8 cellular contexts compared by ENCODE assay signal in the genomic region with DNA sequence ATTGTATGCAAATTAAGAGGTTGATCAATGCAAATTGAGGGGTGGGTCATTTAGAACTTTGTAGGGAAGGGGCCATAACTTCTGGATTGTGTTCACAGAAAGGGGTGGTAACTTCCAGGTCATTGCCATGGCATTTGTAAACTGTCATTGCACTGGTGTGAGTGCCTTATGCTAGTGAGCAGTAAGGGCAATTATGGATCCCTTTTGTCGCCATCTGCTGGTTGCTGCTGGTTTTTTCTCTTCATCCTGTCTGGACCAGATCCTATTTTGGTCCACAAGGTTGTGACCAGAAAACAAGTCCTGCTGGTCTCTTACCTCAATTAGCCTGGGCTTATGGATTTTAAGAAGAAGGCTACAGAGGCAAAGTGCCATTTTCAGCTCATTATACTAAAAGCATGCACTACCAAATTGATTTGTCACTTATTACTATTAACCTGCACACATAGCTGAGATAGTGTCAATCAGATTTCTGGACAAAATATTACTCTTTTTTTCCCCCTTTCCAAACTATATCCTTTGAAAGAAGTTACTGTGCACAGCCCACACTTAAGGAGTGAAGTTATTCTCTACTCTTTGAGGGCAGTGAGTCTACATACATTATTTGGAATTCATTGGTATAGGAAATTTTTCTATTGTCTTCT.
DNase-seq lines count a peak whose midpoint lies in the region; ATAC-seq and TF ChIP-seq lines count a peak whose summit lies in the region.

No MANE protein-coding gene starts in this region.

- DNase-seq in NOMO-1 treated with DMSO at 0.1 percent for 48 hours (lab: John Stamatoyannopoulos, UW; ENCODE audit: unreplicated experiment), result peak; percentile 23
- no peak for DNase-seq in NOMO-1 treated with dmso at 0.1 percent for 144 hours (lab: John Stamatoyannopoulos, UW; ENCODE audit: unreplicated experiment)
- peak; percentile 63 for DNase-seq in NCI-H1092 treated with DMSO at 0.1 percent for 48 hours (lab: John Stamatoyannopoulos, UW)
- DNase-seq in UCSD-AML1 (lab: John Stamatoyannopoulos, UW; ENCODE audit: unreplicated experiment), result peak; percentile 20
- DNase-seq in breast epithelium (ENCODE audit: low spot score in 2 of 2), result peak in 1 of 2 donors; percentile 56
- peak; percentile 58 for DNase-seq in kidney tubule cell (ENCODE audit: low spot score)
- DNase-seq in stimulated activated CD4-positive, alpha-beta T cell treated with anti-CD3 and anti-CD28 coated beads, TNF-alpha, amount 100 ng/mL, for 4 hours (ENCODE audit: low read depth in 3 of 3), result peak; percentile 11 to 16 (median 15)

- H3K27ac ChIP-seq in breast epithelium, result no peak overlapping the region

- no peaks in the 10 kb centered on the region for H3K9me3 ChIP-seq in breast epithelium

- ATAC-seq in HG02642 (IDR thresholded peaks at IDR 0.05; ENCODE audit: poor library complexity, unreplicated experiment), result peak; percentile 95

- no peaks in the 10 kb centered on the region for H3K27me3 ChIP-seq in breast epithelium

- intact Hi-C loops in breast epithelium (cut with DNase I; ENCODE audit: low total_unique reads), result no loop called here

- no peak for TF ChIP-seq POLR2A in breast epithelium (IDR thresholded peaks at IDR 0.05)

- no peaks in the 10 kb centered on the region for H3K4me1 ChIP-seq in breast epithelium

- H3K36me3 ChIP-seq in breast epithelium, result no peaks in the 10 kb centered on the region

- peak in 2 of 3 donors; percentile 27 to 28 for TF ChIP-seq CTCF in breast epithelium (IDR thresholded peaks at IDR 0.05)

- no peak overlapping the region for H3K4me3 ChIP-seq in breast epithelium
